ENCODE assay signal across 2 cellular contexts in genomic region chr1:58905126-58905490, GRCh38.
TF ChIP-seq lines count a peak whose summit lies in the region.

No MANE protein-coding gene starts in this region.

TF ChIP-seq in SK-N-SH, 30 proteins besides CTCF, POLR2A, EP300 and RAD21 (continued from another document):
- TF ChIP-seq REST (IDR thresholded peaks at IDR 0.05; ENCODE audit: low read depth, low read length) (no peak), TEAD4 (IDR thresholded peaks at IDR 0.05; ENCODE audit: borderline replicate concordance, insufficient read depth) (no peak), ELF1 (IDR thresholded peaks at IDR 0.05) (no peak), NRF1 (IDR thresholded peaks at IDR 0.05; ENCODE audit: low read depth, low read length) (no peak), RXRA (IDR thresholded peaks at IDR 0.05; ENCODE audit: borderline replicate concordance, low read depth) (no peak), MAX (IDR thresholded peaks at IDR 0.05; ENCODE audit: low read depth) (no peak), FOXM1 (IDR thresholded peaks at IDR 0.05; ENCODE audit: low read depth) (no peak)

TF ChIP-seq in SK-N-SH treated with all-trans-retinoic acid at 6 μM for 48 hours, 23 proteins besides CTCF, POLR2A, EP300 and RAD21 (continued from another document):
- TF ChIP-seq TSHZ2 (CRISPR knock-in tag; IDR thresholded peaks at IDR 0.05) (no peak), ZFP3 (CRISPR knock-in tag; IDR thresholded peaks at IDR 0.05) (no peak), PPARA (CRISPR knock-in tag; IDR thresholded peaks at IDR 0.05; ENCODE audit: borderline replicate concordance) (no peak)
TF ChIP-seq in SK-N-SH treated with all-trans-retinoic acid at 6 μM for 48 hours: peak in this region for 0.
